14 cellular contexts compared by ENCODE assay signal in the genomic region with DNA sequence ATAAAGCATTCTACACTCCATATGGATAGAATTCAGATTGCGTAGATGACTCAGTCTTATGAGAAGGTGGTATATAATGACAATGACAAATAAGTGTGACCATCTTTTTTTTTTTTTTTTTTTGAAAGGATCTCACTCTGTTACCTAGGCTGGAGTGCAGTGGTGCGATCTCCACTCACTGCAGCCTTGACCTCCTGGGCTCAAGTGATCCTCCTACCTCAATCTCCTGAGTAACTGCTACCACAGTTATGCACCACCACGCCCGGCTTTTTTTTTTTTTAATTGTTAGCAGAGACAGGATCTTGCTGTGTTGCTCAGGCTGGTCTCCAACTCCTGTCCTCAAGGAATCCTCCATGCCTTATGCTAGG. TPM values are rescaled to one million over a fixed set of nuclear protein-coding genes. Genes with fewer than 3 reads are reported as not detected.
DNase-seq lines count a peak whose midpoint lies in the region; ATAC-seq and TF ChIP-seq lines count a peak whose summit lies in the region.
"Had no signal": no experiment of that assay in that cellular context is flagged by ENCODE, and none has a peak within 500 bp of the region (broad histone marks: within the 10 kb centered on the region; RNA-seq: fewer than 3 reads in every experiment).

No MANE protein-coding gene starts in this region.

- H3K27me3 ChIP-seq in skeletal muscle satellite cell (ENCODE audit: control insufficient read depth, insufficient read depth, low read length): no peaks in the 10 kb centered on the region
- H3K27me3 ChIP-seq in body of pancreas: no peaks in the 10 kb centered on the region

- intact Hi-C loops in activated CD8-positive, alpha-beta T cell treated with anti-CD3 and anti-CD28 coated beads for 36 hours (cut with micrococcal nuclease): no loop called here
- intact Hi-C loops in body of pancreas (cut with DNase I): no loop called here

- no peak overlapping the region for H3K4me3 Mint-ChIP-seq in activated CD8-positive, alpha-beta T cell treated with anti-CD3 and anti-CD28 coated beads for 36 hours
- no peak overlapping the region for H3K4me3 Mint-ChIP-seq in activated CD8-positive, alpha-beta T cell treated with anti-CD3 and anti-CD28 coated beads, Interleukin-2, amount 10 ng/mL, durations not matched to agents 7 days and 5 days
- H3K4me3 Mint-ChIP-seq: brain had no signal

- ATAC-seq in activated CD8-positive, alpha-beta T cell treated with anti-CD3 and anti-CD28 coated beads for 36 hours: peak; percentile 30
- no peak for ATAC-seq in activated CD8-positive, alpha-beta T cell treated with anti-CD3 and anti-CD28 coated beads, Interleukin-2, amount 10 ng/mL, durations not matched to agents 7 days and 5 days
- ATAC-seq in SK-N-SH treated with all-trans-retinoic acid at 6 μM for 48 hours (peak; percentile 36), body of pancreas (no peak)

- CTCF ChIA-PET in activated CD8-positive, alpha-beta T cell treated with anti-CD3 and anti-CD28 coated beads for 36 hours (lab: Charles Lee): no interaction called here
- CTCF ChIA-PET in activated CD8-positive, alpha-beta T cell treated with anti-CD3 and anti-CD28 coated beads, Interleukin-2, amount 10 ng/mL, durations not matched to agents 7 days and 5 days (lab: Charles Lee): no interaction called here

- no peaks in the 10 kb centered on the region for H3K9me3 Mint-ChIP-seq in activated CD8-positive, alpha-beta T cell treated with anti-CD3 and anti-CD28 coated beads for 36 hours
- H3K9me3 Mint-ChIP-seq in activated CD8-positive, alpha-beta T cell treated with anti-CD3 and anti-CD28 coated beads, Interleukin-2, amount 10 ng/mL, durations not matched to agents 7 days and 5 days (ENCODE audit: insufficient read depth): no peaks in the 10 kb centered on the region

- H3K9me3 ChIP-seq in skeletal muscle satellite cell (replicated peaks; ENCODE audit: low read length) (no peaks in the 10 kb centered on the region), body of pancreas (no peaks in the 10 kb centered on the region)

- H3K4me1 Mint-ChIP-seq in activated CD8-positive, alpha-beta T cell treated with anti-CD3 and anti-CD28 coated beads for 36 hours (ENCODE audit: low read depth): peaks cover 20% of the 10 kb centered on the region
- H3K4me1 Mint-ChIP-seq in activated CD8-positive, alpha-beta T cell treated with anti-CD3 and anti-CD28 coated beads, Interleukin-2, amount 10 ng/mL, durations not matched to agents 7 days and 5 days (ENCODE audit: low read depth): no peaks in the 10 kb centered on the region

- peak overlapping the region; percentile 80 for H3K9ac ChIP-seq in skeletal muscle satellite cell (ENCODE audit: low read depth, low read length)
- H3K9ac ChIP-seq: parathyroid adenoma had no signal

- H3K27ac ChIP-seq in epithelial cell of prostate: peak overlapping the region; percentile 88
- no peak overlapping the region for H3K27ac ChIP-seq in body of pancreas
- H3K27ac ChIP-seq: parathyroid adenoma had no signal

- H3K4me3 ChIP-seq in skeletal muscle satellite cell (ENCODE audit: low read length): peak overlapping the region; percentile 51
- H3K4me3 ChIP-seq in body of pancreas: no peak overlapping the region

- TF ChIP-seq CTCF in activated CD8-positive, alpha-beta T cell treated with anti-CD3 and anti-CD28 coated beads for 36 hours (IDR thresholded peaks at IDR 0.05): no peak
- no peak for TF ChIP-seq CTCF in body of pancreas (IDR thresholded peaks at IDR 0.05)

- DNase-seq in activated CD8-positive, alpha-beta T cell treated with anti-CD3 and anti-CD28 coated beads for 36 hours: no peak
- no peak for DNase-seq in activated CD8-positive, alpha-beta T cell treated with anti-CD3 and anti-CD28 coated beads, Interleukin-2, amount 10 ng/mL, durations not matched to agents 7 days and 5 days
- DNase-seq in epithelial cell of prostate (ENCODE audit: low read depth, low spot score) (no peak), occipital lobe (lab: John Stamatoyannopoulos, UW) (no peak), body of pancreas (no peak)
- DNase-seq in central memory CD4-positive, alpha-beta T cell: no peak
- DNase-seq: Karpas-422, mesendoderm, NCI-H1694 treated with DMSO at 0.1 percent for 48 hours, NCI-H526 had no signal

- H3K27ac Mint-ChIP-seq in activated CD8-positive, alpha-beta T cell treated with anti-CD3 and anti-CD28 coated beads for 36 hours: no peak overlapping the region
- H3K27ac Mint-ChIP-seq in activated CD8-positive, alpha-beta T cell treated with anti-CD3 and anti-CD28 coated beads, Interleukin-2, amount 10 ng/mL, durations not matched to agents 7 days and 5 days: no peak overlapping the region
- H3K27ac Mint-ChIP-seq: brain had no signal

- no peaks in the 10 kb centered on the region for H3K36me3 ChIP-seq in skeletal muscle satellite cell (ENCODE audit: insufficient read depth, low read length)
- no peaks in the 10 kb centered on the region for H3K36me3 ChIP-seq in body of pancreas (replicated peaks in 1 of 2; ENCODE audit: insufficient read depth in 1 of 2, low read depth in 2 of 2)

- no peak for TF ChIP-seq POLR2A in body of pancreas (IDR thresholded peaks at IDR 0.05)

- H3K4me1 ChIP-seq in skeletal muscle satellite cell (ENCODE audit: control insufficient read depth, insufficient read depth, low read length) (peaks cover 40% of the 10 kb centered on the region), body of pancreas (no peaks in the 10 kb centered on the region)
- H3K4me1 ChIP-seq: parathyroid adenoma had no signal

- WGBS in body of pancreas, 2 donors: 93 to 95% methylated on average over 4 of the region's 4 CpGs

- peak overlapping the region; percentile 83 for H3K4me2 ChIP-seq in skeletal muscle satellite cell (ENCODE audit: low read length)

- POLR2A ChIA-PET in activated CD8-positive, alpha-beta T cell treated with anti-CD3 and anti-CD28 coated beads for 36 hours (lab: Charles Lee): no interaction called here
- POLR2A ChIA-PET in activated CD8-positive, alpha-beta T cell treated with anti-CD3 and anti-CD28 coated beads, Interleukin-2, amount 10 ng/mL, durations not matched to agents 7 days and 5 days (lab: Charles Lee): no interaction called here

- H3K27me3 Mint-ChIP-seq in activated CD8-positive, alpha-beta T cell treated with anti-CD3 and anti-CD28 coated beads for 36 hours: peaks cover 15% of the 10 kb centered on the region
- H3K27me3 Mint-ChIP-seq in activated CD8-positive, alpha-beta T cell treated with anti-CD3 and anti-CD28 coated beads, Interleukin-2, amount 10 ng/mL, durations not matched to agents 7 days and 5 days (ENCODE audit: low read depth): no peaks in the 10 kb centered on the region

- no peaks in the 10 kb centered on the region for H3K36me3 Mint-ChIP-seq in activated CD8-positive, alpha-beta T cell treated with anti-CD3 and anti-CD28 coated beads for 36 hours (ENCODE audit: low read depth)
- H3K36me3 Mint-ChIP-seq in activated CD8-positive, alpha-beta T cell treated with anti-CD3 and anti-CD28 coated beads, Interleukin-2, amount 10 ng/mL, durations not matched to agents 7 days and 5 days (ENCODE audit: low read depth): no peaks in the 10 kb centered on the region
- H3K36me3 Mint-ChIP-seq: brain had no signal

TF ChIP-seq in SK-N-SH treated with all-trans-retinoic acid at 6 μM for 48 hours, 23 proteins besides CTCF, POLR2A, EP300 and RAD21:
- TF ChIP-seq ESRRG (CRISPR knock-in tag; IDR thresholded peaks at IDR 0.05): no peak
- no peak for TF ChIP-seq TCF4 (CRISPR knock-in tag; IDR thresholded peaks at IDR 0.05; ENCODE audit: borderline replicate concordance)
- no peak for TF ChIP-seq RARB (CRISPR knock-in tag; IDR thresholded peaks at IDR 0.05)

RNA-seq across cellular contexts. Expression of a gene that starts 43.2 kb away (rescaled TPM):
- under 1 TPM; 0.22 to 0.79 TPM for total RNA-seq in activated CD8-positive, alpha-beta T cell treated with anti-CD3 and anti-CD28 coated beads for 36 hours
- under 1 TPM; 0.11 to 0.23 TPM for total RNA-seq in activated CD8-positive, alpha-beta T cell treated with anti-CD3 and anti-CD28 coated beads, Interleukin-2, amount 10 ng/mL, durations not matched to agents 7 days and 5 days
- total RNA-seq in skeletal muscle satellite cell (2012; rRNA removed): 292 and 302 TPM in 2 replicates
- total RNA-seq in occipital lobe (91.9 TPM), body of pancreas (10 to 100 TPM; 37.6 to 62.6 TPM)

Comparison
In these comparisons a context has a peak if more than half of its experiments do, and no peak if none do; other contexts are left out.
1. ATAC-seq: peak in activated CD8-positive, alpha-beta T cell treated with anti-CD3 and anti-CD28 coated beads for 36 hours (single experiment) and SK-N-SH treated with all-trans-retinoic acid at 6 μM for 48 hours (single experiment); none in activated CD8-positive, alpha-beta T cell treated with anti-CD3 and anti-CD28 coated beads, Interleukin-2, amount 10 ng/mL, durations not matched to agents 7 days and 5 days (single experiment) and body of pancreas (single experiment).
2. RNA of a gene that starts 43.2 kb away (total RNA-seq): 91.9 TPM in occipital lobe (single experiment) and 37.6 to 62.6 TPM in body of pancreas; 0.22 to 0.79 TPM in activated CD8-positive, alpha-beta T cell treated with anti-CD3 and anti-CD28 coated beads for 36 hours and 0.11 to 0.23 TPM in activated CD8-positive, alpha-beta T cell treated with anti-CD3 and anti-CD28 coated beads, Interleukin-2, amount 10 ng/mL, durations not matched to agents 7 days and 5 days; every median in the first group is over 10 times any median in the second.